In genomic region chr12:107093547-107094448, GRCh38 we compare ENCODE assay signal across 8 cellular contexts. TPM values are rescaled to one million over a fixed set of nuclear protein-coding genes. Genes with fewer than 3 reads are reported as not detected.
DNase-seq lines count a peak whose midpoint lies in the region; ATAC-seq and TF ChIP-seq lines count a peak whose summit lies in the region.

Gene CRY1 (minus strand): TSS chr12:107093549. CDS start chr12:107092961, 588 bp downstream.

- H3K4me3 ChIP-seq in AG10803 (ENCODE audit: low read length), result peak within 1 kb of the TSS; percentile 93

- ATAC-seq in HG03460 (IDR thresholded peaks at IDR 0.05; ENCODE audit: unreplicated experiment) (peak; percentile 86), left lobe of liver (peak; percentile 91)

- no peak for TF ChIP-seq CTCF in AG10803 (conservative IDR thresholded peaks at IDR 0.05; ENCODE audit: low read length)

- DNase-seq in AG10803 (ENCODE audit: low read depth) (peak; percentile 93), GM19240 (ENCODE audit: insufficient read length, low spot score) (peak; percentile 33), NCI-H69 (lab: John Stamatoyannopoulos, UW) (peak; percentile 98), dermis blood vessel endothelial cell (peak; percentile 98), left lobe of liver (ENCODE audit: low spot score) (peak; percentile 97)
- peak; percentile 87 to 89 for DNase-seq in activated CD4-positive, alpha-beta T cell treated with anti-CD3 and anti-CD28 coated beads, Interleukin-2, amount 50 U/mL, for 4 hours
- peak; percentile 91 for DNase-seq in stimulated activated CD4-positive, alpha-beta T cell treated with anti-CD3 and anti-CD28 coated beads, Interleukin-1b, Interleukin-23, amount 100 ng/mL, for 48 hours

RNA-seq across cellular contexts. Expression of gene CRY1, which starts in this region (rescaled TPM):
- total RNA-seq in dermis blood vessel endothelial cell (17.4 and 19.2 TPM in 2 replicates), left lobe of liver (10.8 TPM)

Comparison
In these comparisons a context has a peak if more than half of its experiments do, and no peak if none do; other contexts are left out.
1. Peak in every context shown above with its lines: DNase-seq, ATAC-seq and H3K4me3 ChIP-seq.
2. DNase-seq: peak in every context shown above with its lines; median percentile 98 in NCI-H69; 98 in dermis blood vessel endothelial cell; 97 in left lobe of liver; 93 in AG10803; 91 in stimulated activated CD4-positive, alpha-beta T cell treated with anti-CD3 and anti-CD28 coated beads, Interleukin-1b, Interleukin-23, amount 100 ng/mL, for 48 hours; 88 in activated CD4-positive, alpha-beta T cell treated with anti-CD3 and anti-CD28 coated beads, Interleukin-2, amount 50 U/mL, for 4 hours; 33 in GM19240.